Comparison of ENCODE assay signal across 15 cellular contexts in genomic region chr1:181064702-181065101, GRCh38. TPM values are rescaled to one million over a fixed set of nuclear protein-coding genes. Genes with fewer than 3 reads are reported as not detected.
DNase-seq lines count a peak whose midpoint lies in the region; TF ChIP-seq lines count a peak whose summit lies in the region.
"Had no signal": no experiment of that assay in that cellular context is flagged by ENCODE, and none has a peak within 500 bp of the region (broad histone marks: within the 10 kb centered on the region; RNA-seq: fewer than 3 reads in every experiment).

No MANE protein-coding gene starts in this region.

- no peak overlapping the region for H3K23ac ChIP-seq in mesenchymal stem cell (ENCODE audit: low read length in 2 of 2)

- H2AK5ac ChIP-seq in mesenchymal stem cell (ENCODE audit: low read length, severe bottlenecking) = no peak overlapping the region

- H3K4me1 ChIP-seq in smooth muscle cell (ENCODE audit: low read depth) (peaks cover 5% of the 10 kb centered on the region), mesenchymal stem cell (ENCODE audit: control insufficient read depth, insufficient read depth, low read depth, low read length) (no peaks in the 10 kb centered on the region)

- H2BK12ac ChIP-seq in mesenchymal stem cell (ENCODE audit: low read length in 2 of 2) = no peak overlapping the region

- no peaks in the 10 kb centered on the region for H4K20me1 ChIP-seq in smooth muscle cell (ENCODE audit: low read depth)

- H3K36me3 Mint-ChIP-seq in CD14-positive monocyte = peaks cover 6 to 7% of the 10 kb centered on the region in 2 donors
- peaks cover 11% of the 10 kb centered on the region for H3K36me3 Mint-ChIP-seq in dendritic cell treated with granulocyte-macrophage colony-stimulating factor and Interleukin-4, amounts not matched to agents 40 ng/mL and 50 ng/mL, for 4 days (ENCODE audit: low read depth)
- H3K36me3 Mint-ChIP-seq in activated CD4-positive, alpha-beta T cell treated with anti-CD3 and anti-CD28 coated beads, Interleukin-2, amount 10 ng/mL, durations not matched to agents 24 days and 14 days (ENCODE audit: low read depth) = peaks cover 9% of the 10 kb centered on the region

- H3K4me3 Mint-ChIP-seq in CD14-positive monocyte = no peak overlapping the region
- H3K4me3 Mint-ChIP-seq in dendritic cell treated with granulocyte-macrophage colony-stimulating factor and Interleukin-4, amounts not matched to agents 40 ng/mL and 50 ng/mL, for 4 days = no peak overlapping the region
- H3K4me3 Mint-ChIP-seq in activated CD4-positive, alpha-beta T cell treated with anti-CD3 and anti-CD28 coated beads, Interleukin-2, amount 10 ng/mL, durations not matched to agents 24 days and 14 days = no peak overlapping the region
- H3K4me3 Mint-ChIP-seq: GM23338, HFFc6 had no signal

- no peak for DNase-seq in CD14-positive monocyte (ENCODE audit: low spot score)
- no peak for DNase-seq in smooth muscle cell (lab: John Stamatoyannopoulos, UW; ENCODE audit: unreplicated experiment)
- no peak for DNase-seq in HuH-7 (ENCODE audit: low spot score)
- no peak for DNase-seq in mesenchymal stem cell
- DNase-seq in activated CD4-positive, alpha-beta T cell treated with anti-CD3 and anti-CD28 coated beads, Interleukin-2, amount 10 ng/mL, durations not matched to agents 24 days and 14 days = no peak
- DNase-seq: Calu3; CD4-positive, alpha-beta memory T cell; COR-L47; DMS53; DMS79 treated with DMSO at 0.1 percent for 48 hours; GF-D8; HFFc6 had no signal

- H3K9ac ChIP-seq in smooth muscle cell (ENCODE audit: low read depth) = no peak overlapping the region
- no peak overlapping the region for H3K9ac ChIP-seq in mesenchymal stem cell (ENCODE audit: low read length)

- no peak overlapping the region for H4K91ac ChIP-seq in mesenchymal stem cell (ENCODE audit: low read length)

- H3K36me3 ChIP-seq in smooth muscle cell (ENCODE audit: low read depth) (no peaks in the 10 kb centered on the region), mesenchymal stem cell (ENCODE audit: control insufficient read depth in 1 of 2, insufficient read depth in 2 of 2, low read depth in 1 of 2, low read length in 2 of 2) (no peaks in the 10 kb centered on the region)
- H3K36me3 ChIP-seq: HAP-1 had no signal

- H3K27me3 ChIP-seq in smooth muscle cell (ENCODE audit: low read depth) (no peaks in the 10 kb centered on the region), mesenchymal stem cell (ENCODE audit: control insufficient read depth in 1 of 2, insufficient read depth in 1 of 2, low read length in 2 of 2) (peaks cover 0 to 1% of the 10 kb centered on the region in 2 experiments)

- TF ChIP-seq CTCF in CD14-positive monocyte (IDR thresholded peaks at IDR 0.05) (no peak), smooth muscle cell (IDR thresholded peaks at IDR 0.05; ENCODE audit: borderline replicate concordance, insufficient read depth, poor library complexity, severe bottlenecking) (no peak)

- peak overlapping the region; percentile 59 for H2AFZ ChIP-seq in smooth muscle cell (ENCODE audit: low read depth)
- H2AFZ ChIP-seq in mesenchymal stem cell (ENCODE audit: low read depth, low read length) = no peak overlapping the region
- H2AFZ ChIP-seq: GM23338 had no signal

- no peaks in the 10 kb centered on the region for H3K79me2 ChIP-seq in smooth muscle cell (ENCODE audit: low read depth)

- H3K27me3 Mint-ChIP-seq in CD14-positive monocyte (ENCODE audit: low read depth in 3 of 3) = peaks cover 0 to 2% (median 0%) of the 10 kb centered on the region in 3 donors
- no peaks in the 10 kb centered on the region for H3K27me3 Mint-ChIP-seq in dendritic cell treated with granulocyte-macrophage colony-stimulating factor and Interleukin-4, amounts not matched to agents 40 ng/mL and 50 ng/mL, for 4 days
- H3K27me3 Mint-ChIP-seq in activated CD4-positive, alpha-beta T cell treated with anti-CD3 and anti-CD28 coated beads, Interleukin-2, amount 10 ng/mL, durations not matched to agents 24 days and 14 days = peaks cover 8% of the 10 kb centered on the region
- H3K27me3 Mint-ChIP-seq: CD4-positive, alpha-beta memory T cell had no signal

- H3K4ac ChIP-seq in mesenchymal stem cell (ENCODE audit: low read depth in 1 of 2, low read length in 2 of 2) = no peak overlapping the region

- no peak overlapping the region for H2BK15ac ChIP-seq in mesenchymal stem cell (ENCODE audit: low read depth, poor library complexity, severe bottlenecking)

- intact Hi-C loops in CD14-positive monocyte (cut with micrococcal nuclease) = no loop called here
- intact Hi-C loops in dendritic cell treated with granulocyte-macrophage colony-stimulating factor and Interleukin-4, amounts not matched to agents 40 ng/mL and 50 ng/mL, for 4 days (cut with micrococcal nuclease) = loop anchor here (2.0 kb wide), 1 partner anchor 16 kb away; no protein-coding TSS in a partner anchor
- intact Hi-C loops in activated CD4-positive, alpha-beta T cell treated with anti-CD3 and anti-CD28 coated beads, Interleukin-2, amount 10 ng/mL, durations not matched to agents 24 days and 14 days (cut with micrococcal nuclease) = no loop called here

- H3K14ac ChIP-seq in mesenchymal stem cell (ENCODE audit: low read length in 2 of 2) = no peak overlapping the region

- H3K9me3 Mint-ChIP-seq in CD14-positive monocyte = peaks cover 0 to 3% (median 0%) of the 10 kb centered on the region in 7 donors
- peaks cover 3% of the 10 kb centered on the region for H3K9me3 Mint-ChIP-seq in dendritic cell treated with granulocyte-macrophage colony-stimulating factor and Interleukin-4, amounts not matched to agents 40 ng/mL and 50 ng/mL, for 4 days
- peaks cover 1% of the 10 kb centered on the region for H3K9me3 Mint-ChIP-seq in activated CD4-positive, alpha-beta T cell treated with anti-CD3 and anti-CD28 coated beads, Interleukin-2, amount 10 ng/mL, durations not matched to agents 24 days and 14 days
- H3K9me3 Mint-ChIP-seq: GM23338, HFFc6 had no signal

- no peak overlapping the region for H3K4me3 ChIP-seq in smooth muscle cell
- H3K4me3 ChIP-seq in mesenchymal stem cell (ENCODE audit: insufficient read depth in 1 of 2, low read depth in 1 of 2, low read length in 2 of 2) = no peak overlapping the region
- H3K4me3 ChIP-seq: GM23338, HAP-1 had no signal

- no peaks in the 10 kb centered on the region for H3K79me1 ChIP-seq in mesenchymal stem cell (replicated peaks; ENCODE audit: low read length, poor library complexity, severe bottlenecking)

- H2BK5ac ChIP-seq in mesenchymal stem cell (ENCODE audit: low read depth, low read length, poor library complexity, severe bottlenecking) = no peak overlapping the region

- H3K27ac ChIP-seq in smooth muscle cell (ENCODE audit: low read depth) = no peak overlapping the region
- no peak overlapping the region for H3K27ac ChIP-seq in mesenchymal stem cell (ENCODE audit: low read length, poor library complexity, severe bottlenecking)

- H3F3A ChIP-seq in smooth muscle cell (ENCODE audit: low read depth) = no peaks in the 10 kb centered on the region

- H3K4me2 ChIP-seq in smooth muscle cell = no peak overlapping the region
- H3K4me2 ChIP-seq in mesenchymal stem cell (ENCODE audit: low read length, poor library complexity, severe bottlenecking) = no peak overlapping the region
- H3K4me2 ChIP-seq: GM23338 had no signal

- peaks cover 48% of the 10 kb centered on the region for H3K4me1 Mint-ChIP-seq in CD14-positive monocyte
- peaks cover 48% of the 10 kb centered on the region for H3K4me1 Mint-ChIP-seq in dendritic cell treated with granulocyte-macrophage colony-stimulating factor and Interleukin-4, amounts not matched to agents 40 ng/mL and 50 ng/mL, for 4 days (ENCODE audit: low read depth)
- H3K4me1 Mint-ChIP-seq in activated CD4-positive, alpha-beta T cell treated with anti-CD3 and anti-CD28 coated beads, Interleukin-2, amount 10 ng/mL, durations not matched to agents 24 days and 14 days = peaks cover 20% of the 10 kb centered on the region

- no peak overlapping the region for H4K8ac ChIP-seq in mesenchymal stem cell (ENCODE audit: low read length)

- 84% methylated on average over 1 of the region's 1 CpG for WGBS in smooth muscle cell (ENCODE audit: low lambda C conversion rate)
- no CpG with 5 or more reads among the region's 1 CpG for WGBS in mesenchymal stem cell

- peak overlapping the region in 4 of 7 donors; percentile 97 to 100 (median 98) for H3K27ac Mint-ChIP-seq in CD14-positive monocyte
- peak overlapping the region; percentile 93 for H3K27ac Mint-ChIP-seq in dendritic cell treated with granulocyte-macrophage colony-stimulating factor and Interleukin-4, amounts not matched to agents 40 ng/mL and 50 ng/mL, for 4 days
- no peak overlapping the region for H3K27ac Mint-ChIP-seq in activated CD4-positive, alpha-beta T cell treated with anti-CD3 and anti-CD28 coated beads, Interleukin-2, amount 10 ng/mL, durations not matched to agents 24 days and 14 days
- H3K27ac Mint-ChIP-seq: GM23338, HFFc6 had no signal

- H3K9me3 ChIP-seq in smooth muscle cell (replicated peaks; ENCODE audit: low read depth) (no peaks in the 10 kb centered on the region), mesenchymal stem cell (ENCODE audit: control insufficient read depth, low read length) (no peaks in the 10 kb centered on the region)
- H3K9me3 ChIP-seq: HAP-1 had no signal

- no peak overlapping the region for H2BK120ac ChIP-seq in mesenchymal stem cell (ENCODE audit: low read depth, low read length)

- H3K18ac ChIP-seq in mesenchymal stem cell (ENCODE audit: low read depth in 1 of 2, low read length in 2 of 2) = no peak overlapping the region

RNA-seq across cellular contexts. Expression of gene IER5, which starts 23.8 kb away (rescaled TPM):
- polyA plus RNA-seq in CD14-positive monocyte (10 to 100 TPM; 13.7 to 29.0 TPM), smooth muscle cell (39.9 and 56.2 TPM in 2 replicates)
- total RNA-seq in smooth muscle cell = 32.6 and 35.1 TPM in 2 replicates
- 11.3 TPM for polyA plus RNA-seq in mesenchymal stem cell (2013, experiment 1 of 2)
- 11.5 TPM for polyA plus RNA-seq in mesenchymal stem cell (2013, experiment 2 of 2)
- 48.3 and 48.6 TPM in 2 replicates for total RNA-seq in activated CD4-positive, alpha-beta T cell treated with anti-CD3 and anti-CD28 coated beads, Interleukin-2, amount 10 ng/mL, durations not matched to agents 24 days and 14 days

RNA-seq across cellular contexts. Expression of gene MR1, which starts 30.9 kb away (rescaled TPM):
- 10 to 100 TPM; 40.9 to 46.9 TPM for polyA plus RNA-seq in CD14-positive monocyte
- total RNA-seq in smooth muscle cell = 1.4 and 2.1 TPM in 2 replicates
- 0.26 and 1.2 TPM in 2 replicates for polyA plus RNA-seq in smooth muscle cell
- 2.2 TPM for polyA plus RNA-seq in mesenchymal stem cell (2013, experiment 1 of 2)
- 2.2 TPM for polyA plus RNA-seq in mesenchymal stem cell (2013, experiment 2 of 2)
- total RNA-seq in activated CD4-positive, alpha-beta T cell treated with anti-CD3 and anti-CD28 coated beads, Interleukin-2, amount 10 ng/mL, durations not matched to agents 24 days and 14 days = 14.6 and 16.2 TPM in 2 replicates
- total RNA-seq: GM23338 had no signal

RNA-seq across cellular contexts. Expression of gene STX6, which starts 42.0 kb away (rescaled TPM):
- 10 to 100 TPM; 10.5 to 14.4 TPM for polyA plus RNA-seq in CD14-positive monocyte
- 16.9 and 19.2 TPM in 2 replicates for total RNA-seq in smooth muscle cell
- 9.3 and 12.2 TPM in 2 replicates for polyA plus RNA-seq in smooth muscle cell
- 11.2 TPM for polyA plus RNA-seq in mesenchymal stem cell (2013, experiment 1 of 2)
- polyA plus RNA-seq in mesenchymal stem cell (2013, experiment 2 of 2) = 10.8 TPM
- total RNA-seq in activated CD4-positive, alpha-beta T cell treated with anti-CD3 and anti-CD28 coated beads, Interleukin-2, amount 10 ng/mL, durations not matched to agents 24 days and 14 days = 31.9 and 33.6 TPM in 2 replicates
